In genomic region chr16:8651958-8652357, GRCh38 we compare ENCODE assay signal across 7 cellular contexts. TPM values are rescaled to one million over a fixed set of nuclear protein-coding genes. Genes with fewer than 3 reads are reported as not detected.
A peak's percentile ranks its signal among the peaks of the same experiment; 100 is the strongest.
DNase-seq lines count a peak whose midpoint lies in the region; ATAC-seq and TF ChIP-seq lines count a peak whose summit lies in the region.
"Not testable (repeated sequence)": the region's sequence is repeated elsewhere in the genome, so short reads cannot be mapped to it uniquely, and the experiment has no call there.

No MANE protein-coding gene starts in this region.

- not testable (repeated sequence) for H3K79me1 ChIP-seq in H9 (ENCODE audit: insufficient read depth, low read depth, low read length, poor library complexity, severe bottlenecking)

- no CpG with 5 or more reads among the region's 7 CpGs for WGBS in H9 (ENCODE audit: extremely low coverage, insufficient read length, low lambda C conversion rate)
- 54% methylated on average over 3 of the region's 7 CpGs for WGBS in right lobe of liver (ENCODE audit: insufficient coverage, low coverage, low lambda C conversion rate, missing lambda C conversion rate)

- not testable (repeated sequence) for H3K14ac ChIP-seq in H9 (ENCODE audit: insufficient read depth, low read length)

- H3K9me3 Mint-ChIP-seq in H9: not testable (repeated sequence)

- not testable (repeated sequence) for H3K27ac Mint-ChIP-seq in H9

- not testable (repeated sequence) for H3K27me3 Mint-ChIP-seq in H9 (ENCODE audit: low read depth)

- not testable (repeated sequence) for H4K8ac ChIP-seq in H9 (replicated peaks; ENCODE audit: insufficient read length, low read depth, low read length)

- H2AFZ ChIP-seq in H9 (ENCODE audit: low read length): not testable (repeated sequence)

- H3K27ac ChIP-seq in H9 (ENCODE audit: insufficient read length, low read depth, low read length); RWPE2 (ENCODE audit: poor library complexity, severe bottlenecking); brain microvascular endothelial cell; right lobe of liver: not testable (repeated sequence)

- not testable (repeated sequence) for H3K4me2 ChIP-seq in H9 (ENCODE audit: insufficient read depth, insufficient read length, low read length)

- H2BK12ac ChIP-seq in H9 (ENCODE audit: insufficient read length, low read depth, low read length): not testable (repeated sequence)

- H2BK5ac ChIP-seq in H9 (ENCODE audit: insufficient read length, low read length): not testable (repeated sequence)

- H3K36me3 ChIP-seq in RWPE2 (ENCODE audit: low read depth) (peaks cover 12% of the 10 kb centered on the region), brain microvascular endothelial cell (replicated peaks) (peaks cover 13% of the 10 kb centered on the region)
- not testable (repeated sequence) for H3K36me3 ChIP-seq in right lobe of liver

- not testable (repeated sequence) for H3K4me1 ChIP-seq in H9 (ENCODE audit: insufficient read depth, low read length); RWPE2 (ENCODE audit: insufficient read depth, poor library complexity, severe bottlenecking); right lobe of liver

- not testable (repeated sequence) for H4K91ac ChIP-seq in H9 (ENCODE audit: insufficient read length, low read depth, low read length)

- H2BK120ac ChIP-seq in H9 (ENCODE audit: low read depth, low read length, poor library complexity, severe bottlenecking): not testable (repeated sequence)

- not testable (repeated sequence) for H4K20me1 ChIP-seq in H9 (ENCODE audit: control insufficient read depth, insufficient read depth, insufficient read length)

- H3K27me3 ChIP-seq in H9 (ENCODE audit: insufficient read depth, low read length); RWPE2 (ENCODE audit: insufficient read depth, poor library complexity, severe bottlenecking); brain microvascular endothelial cell (replicated peaks); right lobe of liver: not testable (repeated sequence)

- not testable (repeated sequence) for H3K4ac ChIP-seq in H9 (ENCODE audit: low read depth, low read length)

- not testable (repeated sequence) for H3K23me2 ChIP-seq in H9 (ENCODE audit: insufficient read length, low read depth, low read length, poor library complexity, severe bottlenecking)

- not testable (repeated sequence) for H3K4me3 ChIP-seq in NB4 (ENCODE audit: low read depth, low read length); RWPE2 (ENCODE audit: severe bottlenecking); brain microvascular endothelial cell (ENCODE audit: low read depth, low read length); foreskin fibroblast (ENCODE audit: low read depth in 1 of 2, low read length in 2 of 2); right lobe of liver

- DNase-seq in COLO829 (ENCODE audit: low spot score) (peak; percentile 50), H9 (peak; percentile 49), NB4 (ENCODE audit: low read depth) (peak; percentile 32), brain microvascular endothelial cell (peak; percentile 34), foreskin fibroblast (peak; percentile 26 to 69)
- not testable (repeated sequence) for DNase-seq in RWPE2 (ENCODE audit: low spot score); right lobe of liver

- H3K36me3 Mint-ChIP-seq in H9 (ENCODE audit: insufficient read depth in 1 of 3, low read depth in 3 of 3): peaks cover 17 to 22% (median 19%) of the 10 kb centered on the region in 3 experiments; a peak in 6 of 7 replicates

- not testable (repeated sequence) for TF ChIP-seq POLR2A in NB4 (IDR thresholded peaks at IDR 0.05; ENCODE audit: extremely low read depth, insufficient read length); right lobe of liver (IDR thresholded peaks at IDR 0.05)

- TF ChIP-seq CTCF in H9 (conservative IDR thresholded peaks at IDR 0.05): peak; percentile 57
- TF ChIP-seq CTCF in NB4 (IDR thresholded peaks at IDR 0.05; ENCODE audit: low read depth, low read length): peak; percentile 40
- peak; percentile 14 for TF ChIP-seq CTCF in RWPE2 (IDR thresholded peaks at IDR 0.05; ENCODE audit: poor library complexity, severe bottlenecking)
- TF ChIP-seq CTCF in brain microvascular endothelial cell (IDR thresholded peaks at IDR 0.05; ENCODE audit: low read depth, low read length, missing control alignments): peak; percentile 71
- peak; percentile 41 for TF ChIP-seq CTCF in foreskin fibroblast (IDR thresholded peaks at IDR 0.05; ENCODE audit: low read depth, low read length)
- TF ChIP-seq CTCF in right lobe of liver (IDR thresholded peaks at IDR 0.05): peak; percentile 14 to 30 (median 20)

- not testable (repeated sequence) for H3K56ac ChIP-seq in H9 (ENCODE audit: insufficient read length, low read depth, low read length)

- not testable (repeated sequence) for H3K9ac ChIP-seq in H9 (ENCODE audit: extremely low read depth, insufficient read length, low read length)

- intact Hi-C loops in right lobe of liver (cut with DNase I): loop anchor here in 1 of 2 donors (10.0 kb wide), 1 partner anchor 233 kb away; the partner anchor contains the start of gene LITAFD

- not testable (repeated sequence) for H3K9me3 ChIP-seq in H9 (ENCODE audit: control insufficient read depth, low read depth, low read length); RWPE2 (ENCODE audit: severe bottlenecking); right lobe of liver

- H3T11ph ChIP-seq in H9 (ENCODE audit: low read length): not testable (repeated sequence)

- not testable (repeated sequence) for H3K79me2 ChIP-seq in H9 (ENCODE audit: insufficient read depth, low read length)

- H2AK5ac ChIP-seq in H9 (ENCODE audit: insufficient read length, low read length): not testable (repeated sequence)

- not testable (repeated sequence) for H3K4me3 Mint-ChIP-seq in H9

- in situ Hi-C loops in brain microvascular endothelial cell (cut with HindIII; ENCODE audit: low pct_ligation_motif_present, low sequenced_read_pairs): not testable (repeated sequence)

- H3K18ac ChIP-seq in H9 (ENCODE audit: insufficient read length, low read depth, low read length): not testable (repeated sequence)

- not testable (repeated sequence) for H4K5ac ChIP-seq in H9 (ENCODE audit: insufficient read length, low read depth, low read length)

- H3K23ac ChIP-seq in H9 (ENCODE audit: insufficient read length, low read depth, low read length): not testable (repeated sequence)

- peaks cover 10 to 12% of the 10 kb centered on the region in 2 experiments for H3K4me1 Mint-ChIP-seq in H9

- H2BK15ac ChIP-seq in H9 (ENCODE audit: low read depth, low read length): not testable (repeated sequence)

- not testable (repeated sequence) for H2BK20ac ChIP-seq in H9 (ENCODE audit: low read depth, low read length, poor library complexity, severe bottlenecking)

- ATAC-seq in RWPE2 (ENCODE audit: low read depth): peak; percentile 60; the same call in 2 of the 3 replicates
- peak; percentile 39 to 65 (median 54) for ATAC-seq in right lobe of liver

RNA-seq across cellular contexts. Expression of gene ABAT, which starts 22.5 kb away (rescaled TPM):
- total RNA-seq in H9 (2021) (6.2 and 7.3 TPM in 2 replicates), right lobe of liver (100 to 1,000 TPM; 160 to 378 (median 305) TPM)

RNA-seq across cellular contexts. Expression of gene METTL22, which starts 30.5 kb away (rescaled TPM):
- 48.9 and 51.9 TPM in 2 replicates for total RNA-seq in H9 (2021)
- total RNA-seq in right lobe of liver: 10 to 100 TPM; 11.3 to 15.2 (median 13.7) TPM

Comparison
In these comparisons a context has a peak if more than half of its experiments do, and no peak if none do; other contexts are left out.
1. CTCF ChIP-seq: peak in every context shown above with its lines; median percentile 71 in brain microvascular endothelial cell; 57 in H9; 41 in foreskin fibroblast; 40 in NB4; 20 in right lobe of liver; 14 in RWPE2.
2. RNA of gene ABAT, which starts 22.5 kb away (total RNA-seq): 160 to 378 TPM in right lobe of liver; 6.2 to 7.3 TPM in H9; every median in the first group is over 10 times any median in the second.